ENCODE assay signal across 9 cellular contexts in genomic region chr20:6768228-6769185, GRCh38. TPM values are rescaled to one million over a fixed set of nuclear protein-coding genes. Genes with fewer than 3 reads are reported as not detected.
DNase-seq lines count a peak whose midpoint lies in the region; ATAC-seq, FAIRE-seq and TF ChIP-seq lines count a peak whose summit lies in the region.
"Had no signal": no experiment of that assay in that cellular context is flagged by ENCODE, and none has a peak within 500 bp of the region (broad histone marks: within the 10 kb centered on the region; RNA-seq: fewer than 3 reads in every experiment).

No MANE protein-coding gene starts in this region.

- H3K27me3 ChIP-seq in GM23338 (ENCODE audit: insufficient read depth) = peaks cover 61% of the 10 kb centered on the region
- peaks cover 57% of the 10 kb centered on the region for H3K27me3 ChIP-seq in iPS-18a (ENCODE audit: control insufficient read depth, insufficient read depth, low read length)
- H3K27me3 ChIP-seq in small intestine (ENCODE audit: control insufficient read depth in 2 of 2, insufficient read depth in 2 of 2, low read length in 2 of 2) = peaks cover 0 to 4% of the 10 kb centered on the region in 2 donors

- no peaks in the 10 kb centered on the region; the same call in 1 of the 2 replicates for H3K9me2 ChIP-seq in GM23338 (ENCODE audit: insufficient read depth)

- no peak overlapping the region for H3K27ac Mint-ChIP-seq in GM23338

- H3K4me3 ChIP-seq in AG09309 (ENCODE audit: control insufficient read depth, low read depth, low read length) (peak overlapping the region; percentile 65), GM23338 (peak overlapping the region; percentile 81), astrocyte of the cerebellum (ENCODE audit: low read depth, low read length) (peak overlapping the region; percentile 66), iPS-18a (ENCODE audit: low read length) (peak overlapping the region; percentile 79), small intestine (ENCODE audit: low read depth in 1 of 2, low read length in 2 of 2) (peak overlapping the region; percentile 69 to 91)

- H3K4me1 ChIP-seq in GM23338 (ENCODE audit: insufficient read depth) = peaks cover 51% of the 10 kb centered on the region
- H3K4me1 ChIP-seq in iPS-18a (ENCODE audit: control insufficient read depth, low read depth, low read length) = peaks cover 29% of the 10 kb centered on the region
- H3K4me1 ChIP-seq in small intestine (ENCODE audit: control insufficient read depth in 2 of 2, insufficient read depth in 1 of 2, low read depth in 1 of 2, low read length in 1 of 2) = no peaks in the 10 kb centered on the region

- H3K36me3 Mint-ChIP-seq in GM23338 (ENCODE audit: low read depth) = peaks cover 10% of the 10 kb centered on the region; the same call in 2 of the 3 replicates

- peaks cover 30% of the 10 kb centered on the region for H3K27me3 Mint-ChIP-seq in GM23338 (ENCODE audit: insufficient read depth, low read depth, poor library complexity)

- no peak for TF ChIP-seq CTCF in AG09309 (IDR thresholded peaks at IDR 0.05; ENCODE audit: control insufficient read depth, insufficient read depth, low read depth, low read length, missing control alignments)
- TF ChIP-seq CTCF in GM23338 (conservative IDR thresholded peaks at IDR 0.05; ENCODE audit: low read depth in 2 of 2) = no peak
- TF ChIP-seq CTCF in astrocyte of the cerebellum (IDR thresholded peaks at IDR 0.05; ENCODE audit: low read depth, low read length, missing control alignments) = no peak

- H3F3A ChIP-seq in GM23338 (replicated peaks; ENCODE audit: low read depth) = 0 out of 2 replicates have a peak, but pooled peaks cover 8% of the 10 kb centered on the region

- in situ Hi-C loops in astrocyte of the cerebellum (cut with HindIII; ENCODE audit: low sequenced_read_pairs) = no loop called here

- H3K4me1 Mint-ChIP-seq in GM23338 = peaks cover 40% of the 10 kb centered on the region

- H4K20me1 ChIP-seq in GM23338 (replicated peaks; ENCODE audit: insufficient read depth) = peaks cover 5% of the 10 kb centered on the region; the same call in 1 of the 2 replicates

- H3K9me3 Mint-ChIP-seq in GM23338 = no peaks in the 10 kb centered on the region

- H3K79me2 ChIP-seq in GM23338 (replicated peaks; ENCODE audit: insufficient read depth) = no peaks in the 10 kb centered on the region

- H3K4me2 ChIP-seq in GM23338 = peak overlapping the region; percentile 98

- ATAC-seq in GM23338 = peak; percentile 15

- H3K36me3 ChIP-seq in GM23338 (ENCODE audit: insufficient read depth) (no peaks in the 10 kb centered on the region), iPS-18a (ENCODE audit: control insufficient read depth, low read depth, low read length) (peaks cover 5% of the 10 kb centered on the region), small intestine (ENCODE audit: control insufficient read depth in 2 of 2, insufficient read depth in 2 of 2, low read length in 2 of 2) (peaks cover 0 to 4% of the 10 kb centered on the region in 2 donors)

- FAIRE-seq in small intestine (lab: Jason Lieb, UNC) = no peak
- FAIRE-seq: colon had no signal

- H3K4me3 Mint-ChIP-seq in GM23338 = peak overlapping the region; percentile 78

- DNase-seq in AG09309 (ENCODE audit: low read depth) (no peak), GM23338 (ENCODE audit: low spot score) (peak; percentile 46), astrocyte of the cerebellum (ENCODE audit: low read depth) (no peak), small intestine (peak; percentile 40), NCI-H2171 treated with DMSO at 0.1 percent for 48 hours (lab: John Stamatoyannopoulos, UW) (no peak), amniotic stem cell (lab: John Stamatoyannopoulos, UW) (no peak)
- DNase-seq in central memory CD4-positive, alpha-beta T cell = no peak

- H2AFZ ChIP-seq in GM23338 = peak overlapping the region; percentile 95

- 1 to 2% (median 2%) methylated on average over 55 to 70 of the region's 70 CpGs for WGBS in small intestine, 3 donors

- peak overlapping the region; percentile 28 for H3K9ac ChIP-seq in iPS-18a (ENCODE audit: low read length)

- H3K27ac ChIP-seq in GM23338 (ENCODE audit: low read depth) = no peak overlapping the region
- no peak overlapping the region for H3K27ac ChIP-seq in iPS-18a (ENCODE audit: low read length)
- H3K27ac ChIP-seq in small intestine (ENCODE audit: low read depth in 1 of 2, low read length in 1 of 2) = peak overlapping the region; percentile 76 to 89

- no peaks in the 10 kb centered on the region for H3K9me3 ChIP-seq in iPS-18a (ENCODE audit: control insufficient read depth, low read depth, low read length)
- H3K9me3 ChIP-seq in small intestine (ENCODE audit: control insufficient read depth, low read depth) = no peaks in the 10 kb centered on the region

TF ChIP-seq in GM23338, 12 proteins besides CTCF, POLR2A, EP300 and RAD21:
- TF ChIP-seq ZNF114 (CRISPR knock-in tag; IDR thresholded peaks at IDR 0.05) (no peak), EZH2phosphoT487 (IDR thresholded peaks at IDR 0.05; ENCODE audit: unreplicated experiment) (no peak), JUNB (IDR thresholded peaks at IDR 0.05; ENCODE audit: unreplicated experiment) (no peak), EZH2 (IDR thresholded peaks at IDR 0.05; ENCODE audit: low read depth, unreplicated experiment) (peak; percentile 77), NANOG (IDR thresholded peaks at IDR 0.05; ENCODE audit: borderline replicate concordance) (no peak), POLR2AphosphoS5 (IDR thresholded peaks at IDR 0.05; ENCODE audit: low read depth) (no peak), ZNF462 (CRISPR knock-in tag; IDR thresholded peaks at IDR 0.05) (no peak), STAT1 (IDR thresholded peaks at IDR 0.05; ENCODE audit: unreplicated experiment) (no peak)

RNA-seq across cellular contexts. Expression of gene BMP2, which starts 1.0 kb away (rescaled TPM):
- 1.0 and 1.5 TPM in 2 replicates for total RNA-seq in GM23338 (2014; rRNA removed; shearing (Covaris generic))
- polyA plus RNA-seq in GM23338 (2016; fragmentation: Nextera tagmentation; extraction: Ambion mirVana) = 0.73 and 0.92 TPM in 2 replicates
- 10 to 100 TPM in 1 of 3 donors, 1 to 10 TPM in 2; 4.9 to 16.8 (median 6.5) TPM for polyA plus RNA-seq in small intestine

Comparison
In these comparisons a context has a peak if more than half of its experiments do, and no peak if none do; other contexts are left out.
1. DNase-seq: peak in GM23338 (single experiment) and small intestine (single experiment); none in AG09309 (single experiment), astrocyte of the cerebellum (single experiment), NCI-H2171 treated with DMSO at 0.1 percent for 48 hours (single experiment), central memory CD4-positive, alpha-beta T cell (single experiment) and amniotic stem cell (single experiment).
2. H3K27ac ChIP-seq: peak in small intestine (2 of 2); none in GM23338 (single experiment) and iPS-18a (single experiment).
3. Peak in every context shown above with its lines, with median percentiles within 50 percentile points of each other: H3K4me3 ChIP-seq.